In the genomic region with DNA sequence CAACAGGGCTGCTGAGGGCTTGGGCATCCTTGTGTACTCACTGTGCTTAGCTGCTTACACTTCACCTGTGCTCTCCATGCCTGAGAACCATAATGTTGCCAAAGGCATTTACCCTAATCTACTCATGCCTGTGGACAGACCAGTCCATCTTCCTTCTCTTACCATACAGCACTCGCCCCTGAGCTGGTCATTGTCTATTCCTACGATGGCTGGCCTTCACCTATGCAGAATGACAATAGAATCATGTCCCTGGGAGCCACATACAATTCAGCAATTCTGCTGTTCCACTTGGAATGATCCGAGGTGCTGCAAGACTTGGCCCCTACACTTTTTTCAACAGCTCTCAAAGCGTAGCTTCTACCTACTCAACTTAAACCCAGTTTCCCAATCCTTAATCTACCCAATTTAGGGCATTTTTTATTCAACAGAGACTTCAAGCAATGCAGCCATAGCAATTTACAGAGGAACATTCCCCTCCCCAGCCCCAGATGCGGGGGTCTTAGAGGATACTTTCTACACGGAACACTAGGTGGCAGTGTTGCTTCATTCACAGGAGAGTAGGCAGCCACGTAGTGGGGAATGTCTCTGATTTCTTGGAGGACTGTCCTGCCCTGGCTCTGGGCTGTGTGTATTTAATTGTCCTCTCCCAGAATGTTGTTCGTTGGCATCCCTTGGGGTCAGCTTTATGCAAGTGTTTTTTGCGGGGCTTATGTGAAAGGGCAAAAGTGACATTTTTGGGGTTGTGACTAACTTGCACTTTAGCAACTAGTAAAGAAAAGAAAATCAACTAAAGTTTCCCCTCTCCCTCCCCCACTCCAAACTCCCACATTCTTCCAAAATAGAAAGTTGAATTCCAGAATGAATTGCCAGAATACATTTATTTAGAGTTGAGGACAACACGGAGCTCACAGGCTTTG, we compare ENCODE assay signal across 2 cellular contexts.
TF ChIP-seq lines count a peak whose summit lies in the region.

No MANE protein-coding gene starts in this region.

TF ChIP-seq in IMR-90, 13 proteins besides CTCF, POLR2A, EP300 and RAD21:
- TF ChIP-seq SMC3 (IDR thresholded peaks at IDR 0.05; ENCODE audit: low read depth, low read length) (peak; percentile 67), MAFK (IDR thresholded peaks at IDR 0.05; ENCODE audit: low read depth, low read length) (no peak), MAZ (IDR thresholded peaks at IDR 0.05; ENCODE audit: borderline replicate concordance, low read depth, low read length) (no peak)
- TF ChIP-seq, protein P1, sequence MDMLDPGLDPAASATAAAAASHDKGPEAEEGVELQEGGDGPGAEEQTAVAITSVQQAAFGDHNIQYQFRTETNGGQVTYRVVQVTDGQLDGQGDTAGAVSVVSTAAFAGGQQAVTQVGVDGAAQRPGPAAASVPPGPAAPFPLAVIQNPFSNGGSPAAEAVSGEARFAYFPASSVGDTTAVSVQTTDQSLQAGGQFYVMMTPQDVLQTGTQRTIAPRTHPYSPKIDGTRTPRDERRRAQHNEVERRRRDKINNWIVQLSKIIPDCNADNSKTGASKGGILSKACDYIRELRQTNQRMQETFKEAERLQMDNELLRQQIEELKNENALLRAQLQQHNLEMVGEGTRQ (IDR thresholded peaks at IDR 0.05; ENCODE audit: low read depth, low read length) = no peak

TF ChIP-seq in HepG2, 621 proteins besides CTCF, POLR2A, EP300 and RAD21:
- TF ChIP-seq ZNF225 (CRISPR knock-in tag; IDR thresholded peaks at IDR 0.05) = no peak
- TF ChIP-seq ZNF10 (CRISPR knock-in tag; IDR thresholded peaks at IDR 0.05; ENCODE audit: borderline replicate concordance, low read depth) = no peak
- TF ChIP-seq, protein P2, sequence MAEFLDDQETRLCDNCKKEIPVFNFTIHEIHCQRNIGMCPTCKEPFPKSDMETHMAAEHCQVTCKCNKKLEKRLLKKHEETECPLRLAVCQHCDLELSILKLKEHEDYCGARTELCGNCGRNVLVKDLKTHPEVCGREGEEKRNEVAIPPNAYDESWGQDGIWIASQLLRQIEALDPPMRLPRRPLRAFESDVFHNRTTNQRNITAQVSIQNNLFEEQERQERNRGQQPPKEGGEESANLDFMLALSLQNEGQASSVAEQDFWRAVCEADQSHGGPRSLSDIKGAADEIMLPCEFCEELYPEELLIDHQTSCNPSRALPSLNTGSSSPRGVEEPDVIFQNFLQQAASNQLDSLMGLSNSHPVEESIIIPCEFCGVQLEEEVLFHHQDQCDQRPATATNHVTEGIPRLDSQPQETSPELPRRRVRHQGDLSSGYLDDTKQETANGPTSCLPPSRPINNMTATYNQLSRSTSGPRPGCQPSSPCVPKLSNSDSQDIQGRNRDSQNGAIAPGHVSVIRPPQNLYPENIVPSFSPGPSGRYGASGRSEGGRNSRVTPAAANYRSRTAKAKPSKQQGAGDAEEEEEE (CRISPR knock-in tag; IDR thresholded peaks at IDR 0.05; ENCODE audit: borderline replicate concordance) = no peak
- TF ChIP-seq SP2 (CRISPR knock-in tag; IDR thresholded peaks at IDR 0.05) = no peak
- no peak for TF ChIP-seq HDAC1 (CRISPR knock-in tag; IDR thresholded peaks at IDR 0.05)
- TF ChIP-seq CBX2 (IDR thresholded peaks at IDR 0.05; ENCODE audit: low read depth, low read length) = no peak
- no peak for TF ChIP-seq CBX2 (CRISPR knock-in tag; IDR thresholded peaks at IDR 0.05; ENCODE audit: low read depth)
- TF ChIP-seq SP5 (CRISPR knock-in tag; IDR thresholded peaks at IDR 0.05; ENCODE audit: borderline replicate concordance, low read depth) = no peak
- no peak for TF ChIP-seq KAT7 (CRISPR knock-in tag; IDR thresholded peaks at IDR 0.05; ENCODE audit: borderline replicate concordance)
- TF ChIP-seq FOXK2 (IDR thresholded peaks at IDR 0.05) = no peak
- TF ChIP-seq KDM4B (CRISPR knock-in tag; IDR thresholded peaks at IDR 0.05) = no peak
- TF ChIP-seq ZNF777 (CRISPR knock-in tag; IDR thresholded peaks at IDR 0.05) = no peak
- no peak for TF ChIP-seq ZNF317 (CRISPR knock-in tag; IDR thresholded peaks at IDR 0.05)
- no peak for TF ChIP-seq HNRNPH1 (optimal IDR thresholded peaks at IDR 0.05; ENCODE audit: low read depth, low read length)
- TF ChIP-seq ZNF720 (CRISPR knock-in tag; IDR thresholded peaks at IDR 0.05) = no peak
- TF ChIP-seq, protein P3, sequence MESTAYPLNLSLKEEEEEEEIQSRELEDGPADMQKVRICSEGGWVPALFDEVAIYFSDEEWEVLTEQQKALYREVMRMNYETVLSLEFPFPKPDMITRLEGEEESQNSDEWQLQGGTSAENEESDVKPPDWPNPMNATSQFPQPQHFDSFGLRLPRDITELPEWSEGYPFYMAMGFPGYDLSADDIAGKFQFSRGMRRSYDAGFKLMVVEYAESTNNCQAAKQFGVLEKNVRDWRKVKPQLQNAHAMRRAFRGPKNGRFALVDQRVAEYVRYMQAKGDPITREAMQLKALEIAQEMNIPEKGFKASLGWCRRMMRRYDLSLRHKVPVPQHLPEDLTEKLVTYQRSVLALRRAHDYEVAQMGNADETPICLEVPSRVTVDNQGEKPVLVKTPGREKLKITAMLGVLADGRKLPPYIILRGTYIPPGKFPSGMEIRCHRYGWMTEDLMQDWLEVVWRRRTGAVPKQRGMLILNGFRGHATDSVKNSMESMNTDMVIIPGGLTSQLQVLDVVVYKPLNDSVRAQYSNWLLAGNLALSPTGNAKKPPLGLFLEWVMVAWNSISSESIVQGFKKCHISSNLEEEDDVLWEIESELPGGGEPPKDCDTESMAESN (CRISPR knock-in tag; conservative IDR thresholded peaks at IDR 0.05) = no peak
- TF ChIP-seq SMC3 (IDR thresholded peaks at IDR 0.05; ENCODE audit: low read length) = peak; percentile 82
- TF ChIP-seq, protein P4, sequence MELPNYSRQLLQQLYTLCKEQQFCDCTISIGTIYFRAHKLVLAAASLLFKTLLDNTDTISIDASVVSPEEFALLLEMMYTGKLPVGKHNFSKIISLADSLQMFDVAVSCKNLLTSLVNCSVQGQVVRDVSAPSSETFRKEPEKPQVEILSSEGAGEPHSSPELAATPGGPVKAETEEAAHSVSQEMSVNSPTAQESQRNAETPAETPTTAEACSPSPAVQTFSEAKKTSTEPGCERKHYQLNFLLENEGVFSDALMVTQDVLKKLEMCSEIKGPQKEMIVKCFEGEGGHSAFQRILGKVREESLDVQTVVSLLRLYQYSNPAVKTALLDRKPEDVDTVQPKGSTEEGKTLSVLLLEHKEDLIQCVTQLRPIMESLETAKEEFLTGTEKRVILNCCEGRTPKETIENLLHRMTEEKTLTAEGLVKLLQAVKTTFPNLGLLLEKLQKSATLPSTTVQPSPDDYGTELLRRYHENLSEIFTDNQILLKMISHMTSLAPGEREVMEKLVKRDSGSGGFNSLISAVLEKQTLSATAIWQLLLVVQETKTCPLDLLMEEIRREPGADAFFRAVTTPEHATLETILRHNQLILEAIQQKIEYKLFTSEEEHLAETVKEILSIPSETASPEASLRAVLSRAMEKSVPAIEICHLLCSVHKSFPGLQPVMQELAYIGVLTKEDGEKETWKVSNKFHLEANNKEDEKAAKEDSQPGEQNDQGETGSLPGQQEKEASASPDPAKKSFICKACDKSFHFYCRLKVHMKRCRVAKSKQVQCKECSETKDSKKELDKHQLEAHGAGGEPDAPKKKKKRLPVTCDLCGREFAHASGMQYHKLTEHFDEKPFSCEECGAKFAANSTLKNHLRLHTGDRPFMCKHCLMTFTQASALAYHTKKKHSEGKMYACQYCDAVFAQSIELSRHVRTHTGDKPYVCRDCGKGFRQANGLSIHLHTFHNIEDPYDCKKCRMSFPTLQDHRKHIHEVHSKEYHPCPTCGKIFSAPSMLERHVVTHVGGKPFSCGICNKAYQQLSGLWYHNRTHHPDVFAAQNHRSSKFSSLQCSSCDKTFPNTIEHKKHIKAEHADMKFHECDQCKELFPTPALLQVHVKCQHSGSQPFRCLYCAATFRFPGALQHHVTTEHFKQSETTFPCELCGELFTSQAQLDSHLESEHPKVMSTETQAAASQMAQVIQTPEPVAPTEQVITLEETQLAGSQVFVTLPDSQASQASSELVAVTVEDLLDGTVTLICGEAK (IDR thresholded peaks at IDR 0.05) = no peak
- TF ChIP-seq, protein P4 (CRISPR knock-in tag; IDR thresholded peaks at IDR 0.05) = no peak
- TF ChIP-seq STAG1 (CRISPR knock-in tag; IDR thresholded peaks at IDR 0.05) = peak; percentile 90
- TF ChIP-seq ATM (IDR thresholded peaks at IDR 0.05; ENCODE audit: borderline replicate concordance) = no peak
- TF ChIP-seq, protein P5, sequence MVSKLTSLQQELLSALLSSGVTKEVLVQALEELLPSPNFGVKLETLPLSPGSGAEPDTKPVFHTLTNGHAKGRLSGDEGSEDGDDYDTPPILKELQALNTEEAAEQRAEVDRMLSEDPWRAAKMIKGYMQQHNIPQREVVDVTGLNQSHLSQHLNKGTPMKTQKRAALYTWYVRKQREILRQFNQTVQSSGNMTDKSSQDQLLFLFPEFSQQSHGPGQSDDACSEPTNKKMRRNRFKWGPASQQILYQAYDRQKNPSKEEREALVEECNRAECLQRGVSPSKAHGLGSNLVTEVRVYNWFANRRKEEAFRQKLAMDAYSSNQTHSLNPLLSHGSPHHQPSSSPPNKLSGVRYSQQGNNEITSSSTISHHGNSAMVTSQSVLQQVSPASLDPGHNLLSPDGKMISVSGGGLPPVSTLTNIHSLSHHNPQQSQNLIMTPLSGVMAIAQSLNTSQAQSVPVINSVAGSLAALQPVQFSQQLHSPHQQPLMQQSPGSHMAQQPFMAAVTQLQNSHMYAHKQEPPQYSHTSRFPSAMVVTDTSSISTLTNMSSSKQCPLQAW (CRISPR knock-in tag; IDR thresholded peaks at IDR 0.05) = 0 out of 2 replicates have a peak, but pooled peaks have one; percentile 34
- peak; percentile 32 for TF ChIP-seq HNRNPK (IDR thresholded peaks at IDR 0.05; ENCODE audit: low read depth, low read length, poor library complexity, severe bottlenecking)
TF ChIP-seq in HepG2: peak in this region for 4.
